ENCODE assay signal across 8 cellular contexts in genomic region chr6:27145731-27146455, GRCh38.
DNase-seq lines count a peak whose midpoint lies in the region; ATAC-seq, FAIRE-seq and TF ChIP-seq lines count a peak whose summit lies in the region.

No MANE protein-coding gene starts in this region.

- 1% methylated on average over 25 of the region's 25 CpGs for WGBS in lung, 2 donors

- no peaks in the 10 kb centered on the region for H3K27me3 ChIP-seq in lung (ENCODE audit: control insufficient read depth, insufficient read depth)

- peak; percentile 33 for ATAC-seq in HG03175 (IDR thresholded peaks at IDR 0.05; ENCODE audit: unreplicated experiment)
- ATAC-seq in lung (ENCODE audit: insufficient read depth, low FRiP score) = peak; percentile 48

- H3K4me3 ChIP-seq in lung = peak overlapping the region; percentile 64

- no peaks in the 10 kb centered on the region for H3K9me3 ChIP-seq in lung (ENCODE audit: control insufficient read depth in 2 of 2, insufficient read depth in 1 of 2, low read length in 1 of 2)

- no peak for TF ChIP-seq CTCF in lung (IDR thresholded peaks at IDR 0.05; ENCODE audit: control extremely low read depth, extremely low read depth)

- peak; percentile 59 for DNase-seq in NCI-H524 treated with DMSO at 0.1 percent for 48 hours (lab: John Stamatoyannopoulos, UW)
- DNase-seq in activated CD4-positive, alpha-beta T cell treated with anti-CD3 and anti-CD28 coated beads for 4 hours = peak; percentile 59 to 67
- peak; percentile 61 for DNase-seq in effector CD4-positive, alpha-beta T cell
- DNase-seq in lung (ENCODE audit: low spot score) = peak; percentile 87
- peak; percentile 76 for DNase-seq in stimulated activated CD8-positive, alpha-beta memory T cell treated with anti-CD3 and anti-CD28 coated beads, Interleukin-4, amount 100 ng/mL, for 48 hours
- DNase-seq in D341Med (ENCODE audit: low spot score) = no peak

- H3K27ac ChIP-seq in lung (ENCODE audit: low read depth in 1 of 2, low read length in 1 of 2) = peak overlapping the region; percentile 69 to 93

- FAIRE-seq in G401.6 (lab: Jason Lieb, UNC) = peak; percentile 93

- H3K36me3 ChIP-seq in lung (ENCODE audit: control insufficient read depth in 2 of 2, insufficient read depth in 2 of 2, low read length in 2 of 2) = peaks cover 0 to 2% of the 10 kb centered on the region in 2 donors

- peaks cover 0 to 7% of the 10 kb centered on the region in 2 donors for H3K4me1 ChIP-seq in lung (ENCODE audit: control insufficient read depth in 2 of 2, insufficient read depth in 2 of 2, low read length in 2 of 2)
